ENCODE assay signal across 8 cellular contexts in genomic region chr1:36516372-36517018, GRCh38. TPM values are rescaled to one million over a fixed set of nuclear protein-coding genes. Genes with fewer than 3 reads are reported as not detected.
DNase-seq lines count a peak whose midpoint lies in the region; ATAC-seq and TF ChIP-seq lines count a peak whose summit lies in the region.

No MANE protein-coding gene starts in this region.

- no peak overlapping the region for H2BK12ac ChIP-seq in mesenchymal stem cell (ENCODE audit: low read length in 2 of 2)

- H2BK120ac ChIP-seq in mesenchymal stem cell (ENCODE audit: low read depth, low read length) = no peak overlapping the region

- H3K9me3 ChIP-seq in mesenchymal stem cell (ENCODE audit: control insufficient read depth, low read length) = no peaks in the 10 kb centered on the region

- H3K27ac ChIP-seq in mesenchymal stem cell (ENCODE audit: low read length, poor library complexity, severe bottlenecking) = no peak overlapping the region

- H4K91ac ChIP-seq in mesenchymal stem cell (ENCODE audit: low read length) = no peak overlapping the region

- H3K4me3 Mint-ChIP-seq in activated CD4-positive, alpha-beta T cell treated with anti-CD3 and anti-CD28 coated beads, Interleukin-2, amount 10 ng/mL, durations not matched to agents 7 days and 5 days = no peak overlapping the region
- H3K4me3 Mint-ChIP-seq in endothelial cell (ENCODE audit: unreplicated experiment) = no peak overlapping the region
- H3K4me3 Mint-ChIP-seq in stimulated activated naive B cell treated with anti-CD40 and anti-IgM and Interleukin-4, amounts not matched to agents 10 μg/mL and 1 μg/mL and 100 μg/mL, for 72 hours = no peak overlapping the region

- no peak overlapping the region for H3K4me2 ChIP-seq in mesenchymal stem cell (ENCODE audit: low read length, poor library complexity, severe bottlenecking)

- DNase-seq in AG10803 (ENCODE audit: low read depth) (peak; percentile 40), GM19240 (ENCODE audit: insufficient read length, low spot score) (peak; percentile 43), NCI-H226 (peak; percentile 29), endothelial cell (ENCODE audit: low spot score) (peak; percentile 45), mesenchymal stem cell (peak; percentile 56)
- DNase-seq in activated CD4-positive, alpha-beta T cell treated with anti-CD3 and anti-CD28 coated beads, Interleukin-2, amount 10 ng/mL, durations not matched to agents 7 days and 5 days = peak; percentile 45
- no peak for DNase-seq in stimulated activated naive B cell treated with anti-CD40 and anti-IgM and Interleukin-4, amounts not matched to agents 10 μg/mL and 1 μg/mL and 100 μg/mL, for 72 hours

- H3K27ac Mint-ChIP-seq in activated CD4-positive, alpha-beta T cell treated with anti-CD3 and anti-CD28 coated beads, Interleukin-2, amount 10 ng/mL, durations not matched to agents 7 days and 5 days = no peak overlapping the region
- no peak overlapping the region for H3K27ac Mint-ChIP-seq in endothelial cell (ENCODE audit: unreplicated experiment)
- H3K27ac Mint-ChIP-seq in stimulated activated naive B cell treated with anti-CD40 and anti-IgM and Interleukin-4, amounts not matched to agents 10 μg/mL and 1 μg/mL and 100 μg/mL, for 72 hours = no peak overlapping the region

- H3K14ac ChIP-seq in mesenchymal stem cell (ENCODE audit: low read length in 2 of 2) = no peak overlapping the region

- ATAC-seq in stimulated activated naive B cell treated with anti-CD40 and anti-IgM and Interleukin-4, amounts not matched to agents 10 μg/mL and 1 μg/mL and 100 μg/mL, for 72 hours (replicated peaks) = peak; percentile 73 to 79
- no peak for ATAC-seq in GM19467 (IDR thresholded peaks at IDR 0.05; ENCODE audit: unreplicated experiment)

- CTCF ChIA-PET in activated CD4-positive, alpha-beta T cell treated with anti-CD3 and anti-CD28 coated beads, Interleukin-2, amount 10 ng/mL, durations not matched to agents 7 days and 5 days (lab: Charles Lee) = interaction anchor here (0.6 to 3.1 kb wide), 12 partner anchors 9 to 778 kb away, joined by 3 to 13 read pairs (median 4); no protein-coding TSS in a partner anchor

- POLR2A ChIA-PET in activated CD4-positive, alpha-beta T cell treated with anti-CD3 and anti-CD28 coated beads, Interleukin-2, amount 10 ng/mL, durations not matched to agents 7 days and 5 days (lab: Charles Lee) = no interaction called here

- H3K27me3 ChIP-seq in mesenchymal stem cell (ENCODE audit: control insufficient read depth in 1 of 2, insufficient read depth in 1 of 2, low read length in 2 of 2) = peaks cover 0 to 45% of the 10 kb centered on the region in 2 experiments

- H3K36me3 ChIP-seq in mesenchymal stem cell (ENCODE audit: control insufficient read depth in 1 of 2, insufficient read depth in 2 of 2, low read depth in 1 of 2, low read length in 2 of 2) = no peaks in the 10 kb centered on the region

- no peaks in the 10 kb centered on the region for H3K9me3 Mint-ChIP-seq in activated CD4-positive, alpha-beta T cell treated with anti-CD3 and anti-CD28 coated beads, Interleukin-2, amount 10 ng/mL, durations not matched to agents 7 days and 5 days
- no peaks in the 10 kb centered on the region for H3K9me3 Mint-ChIP-seq in endothelial cell (ENCODE audit: unreplicated experiment)
- no peaks in the 10 kb centered on the region for H3K9me3 Mint-ChIP-seq in stimulated activated naive B cell treated with anti-CD40 and anti-IgM and Interleukin-4, amounts not matched to agents 10 μg/mL and 1 μg/mL and 100 μg/mL, for 72 hours

- no peak overlapping the region for H2BK5ac ChIP-seq in mesenchymal stem cell (ENCODE audit: low read depth, low read length, poor library complexity, severe bottlenecking)

- no peak overlapping the region for H3K9ac ChIP-seq in mesenchymal stem cell (ENCODE audit: low read length)

- H3K4me1 Mint-ChIP-seq in activated CD4-positive, alpha-beta T cell treated with anti-CD3 and anti-CD28 coated beads, Interleukin-2, amount 10 ng/mL, durations not matched to agents 7 days and 5 days = peaks cover 4% of the 10 kb centered on the region
- H3K4me1 Mint-ChIP-seq in endothelial cell (ENCODE audit: unreplicated experiment) = no peaks in the 10 kb centered on the region
- no peaks in the 10 kb centered on the region for H3K4me1 Mint-ChIP-seq in stimulated activated naive B cell treated with anti-CD40 and anti-IgM and Interleukin-4, amounts not matched to agents 10 μg/mL and 1 μg/mL and 100 μg/mL, for 72 hours

- H3K4me3 ChIP-seq in AG10803 (ENCODE audit: low read length) (no peak overlapping the region), mesenchymal stem cell (ENCODE audit: insufficient read depth in 1 of 2, low read depth in 1 of 2, low read length in 2 of 2) (no peak overlapping the region)

- peak; percentile 74 for TF ChIP-seq CTCF in AG10803 (conservative IDR thresholded peaks at IDR 0.05; ENCODE audit: low read length)
- TF ChIP-seq CTCF in endothelial cell (IDR thresholded peaks at IDR 0.05; ENCODE audit: unreplicated experiment) = peak; percentile 78

- no peak overlapping the region for H2BK15ac ChIP-seq in mesenchymal stem cell (ENCODE audit: low read depth, poor library complexity, severe bottlenecking)

- no peaks in the 10 kb centered on the region for H3K36me3 Mint-ChIP-seq in activated CD4-positive, alpha-beta T cell treated with anti-CD3 and anti-CD28 coated beads, Interleukin-2, amount 10 ng/mL, durations not matched to agents 7 days and 5 days (ENCODE audit: low read depth)
- H3K36me3 Mint-ChIP-seq in endothelial cell (ENCODE audit: low read depth, unreplicated experiment) = no peaks in the 10 kb centered on the region
- no peaks in the 10 kb centered on the region for H3K36me3 Mint-ChIP-seq in stimulated activated naive B cell treated with anti-CD40 and anti-IgM and Interleukin-4, amounts not matched to agents 10 μg/mL and 1 μg/mL and 100 μg/mL, for 72 hours

- no peak overlapping the region for H2AFZ ChIP-seq in mesenchymal stem cell (ENCODE audit: low read depth, low read length)

- no peaks in the 10 kb centered on the region for H3K79me1 ChIP-seq in mesenchymal stem cell (replicated peaks; ENCODE audit: low read length, poor library complexity, severe bottlenecking)

- no peaks in the 10 kb centered on the region for H3K4me1 ChIP-seq in mesenchymal stem cell (ENCODE audit: control insufficient read depth, insufficient read depth, low read depth, low read length)

- 54% methylated on average over 11 of the region's 11 CpGs for WGBS in mesenchymal stem cell

- H3K4ac ChIP-seq in mesenchymal stem cell (ENCODE audit: low read depth in 1 of 2, low read length in 2 of 2) = no peak overlapping the region

- no peaks in the 10 kb centered on the region for H3K27me3 Mint-ChIP-seq in activated CD4-positive, alpha-beta T cell treated with anti-CD3 and anti-CD28 coated beads, Interleukin-2, amount 10 ng/mL, durations not matched to agents 7 days and 5 days
- peaks cover 6% of the 10 kb centered on the region for H3K27me3 Mint-ChIP-seq in endothelial cell (ENCODE audit: unreplicated experiment)
- peaks cover 0 to 12% of the 10 kb centered on the region in 2 donors for H3K27me3 Mint-ChIP-seq in stimulated activated naive B cell treated with anti-CD40 and anti-IgM and Interleukin-4, amounts not matched to agents 10 μg/mL and 1 μg/mL and 100 μg/mL, for 72 hours

- no peak overlapping the region for H3K23ac ChIP-seq in mesenchymal stem cell (ENCODE audit: low read length in 2 of 2)

- no peak overlapping the region for H4K8ac ChIP-seq in mesenchymal stem cell (ENCODE audit: low read length)

- no peak overlapping the region for H3K18ac ChIP-seq in mesenchymal stem cell (ENCODE audit: low read depth in 1 of 2, low read length in 2 of 2)

- no peak overlapping the region for H2AK5ac ChIP-seq in mesenchymal stem cell (ENCODE audit: low read length, severe bottlenecking)

RNA-seq across cellular contexts. Expression of gene CSF3R, which starts 33.8 kb away (rescaled TPM):
- under 1 TPM; 0.29 to 0.32 TPM for total RNA-seq in activated CD4-positive, alpha-beta T cell treated with anti-CD3 and anti-CD28 coated beads, Interleukin-2, amount 10 ng/mL, durations not matched to agents 7 days and 5 days
- 1.4 TPM for total RNA-seq in endothelial cell (ENCODE audit: unreplicated experiment)
- 0.08 TPM for polyA plus RNA-seq in mesenchymal stem cell (2013, experiment 1 of 2)
- 0.11 TPM for polyA plus RNA-seq in mesenchymal stem cell (2013, experiment 2 of 2)

RNA-seq across cellular contexts. Expression of gene MRPS15, which starts 52.3 kb away (rescaled TPM):
- total RNA-seq in activated CD4-positive, alpha-beta T cell treated with anti-CD3 and anti-CD28 coated beads, Interleukin-2, amount 10 ng/mL, durations not matched to agents 7 days and 5 days = 100 to 1,000 TPM in 1 of 2 experiments, 10 to 100 TPM in 1; 81.9 to 101 TPM
- total RNA-seq in endothelial cell (ENCODE audit: unreplicated experiment) = 78.8 TPM
- 129 TPM for polyA plus RNA-seq in mesenchymal stem cell (2013, experiment 1 of 2)
- polyA plus RNA-seq in mesenchymal stem cell (2013, experiment 2 of 2) = 133 TPM
